Comparison of ENCODE assay signal across 18 cellular contexts in the genomic region with DNA sequence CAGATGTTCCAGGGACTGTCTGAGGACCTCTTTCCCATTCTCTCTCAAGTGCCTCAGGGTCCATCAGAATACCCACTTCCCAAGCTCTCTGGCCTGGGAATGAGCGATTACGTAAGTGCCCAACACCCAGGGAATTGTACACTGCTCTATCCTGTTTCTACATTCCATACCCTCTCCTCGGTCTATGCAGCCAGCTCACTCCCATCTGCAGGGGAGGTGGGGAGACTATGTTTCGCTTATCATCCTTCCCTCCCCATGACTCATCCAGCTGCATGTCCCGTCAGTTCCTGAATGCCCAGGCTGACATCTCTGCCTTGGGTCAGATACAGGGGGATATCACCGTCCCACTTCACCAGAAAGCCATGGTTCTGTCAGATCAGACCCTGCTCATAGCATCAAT. TPM values are rescaled to one million over a fixed set of nuclear protein-coding genes. Genes with fewer than 3 reads are reported as not detected.
DNase-seq lines count a peak whose midpoint lies in the region; TF ChIP-seq lines count a peak whose summit lies in the region.
"Had no signal": no experiment of that assay in that cellular context is flagged by ENCODE, and none has a peak within 500 bp of the region (broad histone marks: within the 10 kb centered on the region; RNA-seq: fewer than 3 reads in every experiment).

No MANE protein-coding gene starts in this region.

- no peaks in the 10 kb centered on the region for H3K27me3 ChIP-seq in thyroid gland
- H3K27me3 ChIP-seq: BLaER1 treated with 17β-estradiol and CSF1 and Interleukin-3, amounts not matched to agents 10 nM and 100 nM; Peyer's patch; upper lobe of right lung had no signal

- H3K4me1 ChIP-seq in thyroid gland, result peaks cover 0 to 7% of the 10 kb centered on the region in 2 donors
- H3K4me1 ChIP-seq: Peyer's patch had no signal

- intact Hi-C loops in thyroid gland (cut with DNase I), result no loop called here

- H3K27ac ChIP-seq in thyroid gland, result peak overlapping the region in 1 of 3 donors; percentile 37
- H3K27ac ChIP-seq: Peyer's patch, upper lobe of right lung had no signal

- WGBS in thyroid gland, 2 donors, result 79 to 85% methylated on average over 6 of the region's 6 CpGs

- no peaks in the 10 kb centered on the region for H3K36me3 ChIP-seq in thyroid gland
- H3K36me3 ChIP-seq: Peyer's patch, upper lobe of right lung had no signal

- TF ChIP-seq CTCF in thyroid gland (IDR thresholded peaks at IDR 0.05), result no peak

- DNase-seq in H4 (ENCODE audit: low spot score) (peak; percentile 73), RPMI7951 (ENCODE audit: low read depth) (peak; percentile 94), dermis blood vessel endothelial cell (peak; percentile 23), renal cortical epithelial cell (ENCODE audit: low read depth) (peak; percentile 2), DMS 273 treated with DMSO at 0.1 percent for 48 hours (lab: John Stamatoyannopoulos, UW) (no peak), LoVo (ENCODE audit: low spot score) (no peak), DMS 273 (lab: John Stamatoyannopoulos, UW; ENCODE audit: unreplicated experiment) (no peak), thyroid gland (no peak)
- DNase-seq: activated CD4-positive, alpha-beta T cell treated with anti-CD3 and anti-CD28 coated beads, Interleukin-2, amount 10 ng/mL, durations not matched to agents 7 days and 5 days; activated T-cell treated with anti-CD3 and anti-CD28 coated beads, Interleukin-2, amount 50 U/mL, for 48 hours; effector CD8-positive, alpha-beta T cell; naive B cell; NCI-H1436; Peyer's patch; T-helper 2 cell; upper lobe of right lung had no signal

- no peaks in the 10 kb centered on the region for H3K9me3 ChIP-seq in thyroid gland
- H3K9me3 ChIP-seq: Peyer's patch, upper lobe of right lung had no signal

- no peak overlapping the region for H3K4me3 ChIP-seq in thyroid gland (replicated peaks in 1 of 3)
- H3K4me3 ChIP-seq: Peyer's patch, upper lobe of right lung had no signal

- no peak for TF ChIP-seq POLR2A in thyroid gland (IDR thresholded peaks at IDR 0.05)

RNA-seq across cellular contexts. Expression of a gene that starts 34.5 kb away (rescaled TPM):
- total RNA-seq in H4 (2014; rRNA removed; shearing (Covaris generic)), result 0.64 and 2.0 TPM in 2 replicates
- 0.36 and 1.3 TPM in 2 replicates for total RNA-seq in RPMI7951 (2014; rRNA removed; shearing (Covaris generic))
- not detected in 2 replicates for total RNA-seq in dermis blood vessel endothelial cell
- 0.75 and 1.4 TPM in 2 replicates for total RNA-seq in renal cortical epithelial cell
- 1 to 10 TPM in 3 of 4 donors, under 1 TPM in 1; 0.45 to 2.8 (median 1.7) TPM for total RNA-seq in thyroid gland
- total RNA-seq: activated CD4-positive, alpha-beta T cell treated with anti-CD3 and anti-CD28 coated beads, Interleukin-2, amount 10 ng/mL, durations not matched to agents 7 days and 5 days; G401 had no signal

Comparison
In these comparisons a context has a peak if more than half of its experiments do, and no peak if none do; other contexts are left out.
1. DNase-seq: peak in H4 (single experiment), RPMI7951 (single experiment), dermis blood vessel endothelial cell (single experiment) and renal cortical epithelial cell (single experiment); none in DMS 273 treated with DMSO at 0.1 percent for 48 hours (single experiment), LoVo (single experiment), DMS 273 (single experiment) and thyroid gland (0 of 2).